21 cellular contexts compared by ENCODE assay signal in genomic region chr4:140764785-140765392, GRCh38. TPM values are rescaled to one million over a fixed set of nuclear protein-coding genes. Genes with fewer than 3 reads are reported as not detected.
A peak's percentile ranks its signal among the peaks of the same experiment; 100 is the strongest.
DNase-seq lines count a peak whose midpoint lies in the region; ATAC-seq and TF ChIP-seq lines count a peak whose summit lies in the region.
"Had no signal": no experiment of that assay in that cellular context is flagged by ENCODE, and none has a peak within 500 bp of the region (broad histone marks: within the 10 kb centered on the region; RNA-seq: fewer than 3 reads in every experiment).

No MANE protein-coding gene starts in this region.

- no peak overlapping the region for H3K4me3 ChIP-seq in SK-N-MC
- H3K4me3 ChIP-seq in thyroid gland (replicated peaks in 1 of 3) = no peak overlapping the region
- H3K4me3 ChIP-seq: cardiac muscle cell had no signal

- no peaks in the 10 kb centered on the region for H3K4me1 ChIP-seq in thyroid gland
- H3K4me1 ChIP-seq: parathyroid adenoma had no signal

- DNase-seq in DMS53 (lab: John Stamatoyannopoulos, UW) = peak; percentile 15
- no peak for DNase-seq in DMS53 treated with DMSO at 0.1 percent for 48 hours (lab: John Stamatoyannopoulos, UW; ENCODE audit: unreplicated experiment)
- DNase-seq in SK-N-MC (ENCODE audit: low read depth, low spot score) = no peak
- peak; percentile 40 for DNase-seq in iris pigment epithelial cell (ENCODE audit: low read depth)
- DNase-seq in thyroid gland = peak; percentile 37 to 52
- no peak for DNase-seq in AG20443 (ENCODE audit: low spot score)
- DNase-seq: 8988T; activated CD8-positive, alpha-beta memory T cell treated with anti-CD3 and anti-CD28 coated beads for 24 hours; activated naive CD8-positive, alpha-beta T cell treated with anti-CD3 and anti-CD28 coated beads, Interleukin-2, amount 50 U/mL, for 24 hours; C1 segment of cervical spinal cord; erythroblast; HFFc6; KG1; NCI-H1930; NCI-H446 treated with DMSO at 0.1 percent for 48 hours; stimulated activated CD4-positive, alpha-beta T cell treated with anti-CD3 and anti-CD28 coated beads, Interleukin-2, amount 100 ng/mL, for 48 hours had no signal

- no peak overlapping the region for H3K9ac ChIP-seq in SK-N-MC (ENCODE audit: insufficient read length)
- H3K9ac ChIP-seq: parathyroid adenoma had no signal

- H3K27me3 ChIP-seq in thyroid gland = no peaks in the 10 kb centered on the region
- H3K27me3 ChIP-seq: cardiac muscle cell had no signal

- intact Hi-C loops in thyroid gland (cut with DNase I) = no loop called here

- H3K27ac ChIP-seq in SK-N-MC = peak overlapping the region; percentile 45; the same call in 1 of the 2 replicates
- no peak overlapping the region for H3K27ac ChIP-seq in thyroid gland
- H3K27ac ChIP-seq: cardiac muscle cell, parathyroid adenoma had no signal

- TF ChIP-seq POLR2A in thyroid gland (IDR thresholded peaks at IDR 0.05) = no peak

- ATAC-seq in HG02610 (IDR thresholded peaks at IDR 0.05; ENCODE audit: unreplicated experiment) (no peak), HG03469 (IDR thresholded peaks at IDR 0.05; ENCODE audit: unreplicated experiment) (no peak)
- ATAC-seq: activated naive CD8-positive, alpha-beta T cell treated with anti-CD3 and anti-CD28 coated beads, Interleukin-2, amount 50 U/mL, for 24 hours had no signal

- H3K36me3 ChIP-seq in SK-N-MC (ENCODE audit: insufficient read depth, low read length) = no peaks in the 10 kb centered on the region
- H3K36me3 ChIP-seq in thyroid gland = no peaks in the 10 kb centered on the region
- H3K36me3 ChIP-seq: cardiac muscle cell had no signal

- WGBS in thyroid gland, 2 donors = 57 to 67% methylated on average over 7 of the region's 7 CpGs

- TF ChIP-seq CTCF in thyroid gland (IDR thresholded peaks at IDR 0.05) = no peak

- H3K9me3 ChIP-seq in SK-N-MC (ENCODE audit: low read depth, low read length) (peaks cover 3% of the 10 kb centered on the region; the same call in 1 of the 2 replicates), thyroid gland (no peaks in the 10 kb centered on the region)

RNA-seq across cellular contexts. Expression of gene TBC1D9, which starts 8.7 kb away (rescaled TPM):
- total RNA-seq in thyroid gland = 10 to 100 TPM; 13.3 to 17.5 (median 15.2) TPM
- total RNA-seq: activated T-helper 1 cell treated with anti-CD3 and anti-CD28 coated beads, Interleukin-12 subunit alpha, Interleukin-12 subunit beta, Interleukin-2, Interleukin-4 antibody, amounts not matched to agents 30 ng/mL and 10 ng/mL and 1 ng/mL, durations not matched to agents 14 hours and 24 hours and 36 hours had no signal

Comparison
In these comparisons a context has a peak if more than half of its experiments do, and no peak if none do; other contexts are left out.
1. DNase-seq: peak in DMS53 (single experiment), iris pigment epithelial cell (single experiment) and thyroid gland (2 of 2); none in DMS53 treated with DMSO at 0.1 percent for 48 hours (single experiment), SK-N-MC (single experiment) and AG20443 (single experiment).